In the genomic region with DNA sequence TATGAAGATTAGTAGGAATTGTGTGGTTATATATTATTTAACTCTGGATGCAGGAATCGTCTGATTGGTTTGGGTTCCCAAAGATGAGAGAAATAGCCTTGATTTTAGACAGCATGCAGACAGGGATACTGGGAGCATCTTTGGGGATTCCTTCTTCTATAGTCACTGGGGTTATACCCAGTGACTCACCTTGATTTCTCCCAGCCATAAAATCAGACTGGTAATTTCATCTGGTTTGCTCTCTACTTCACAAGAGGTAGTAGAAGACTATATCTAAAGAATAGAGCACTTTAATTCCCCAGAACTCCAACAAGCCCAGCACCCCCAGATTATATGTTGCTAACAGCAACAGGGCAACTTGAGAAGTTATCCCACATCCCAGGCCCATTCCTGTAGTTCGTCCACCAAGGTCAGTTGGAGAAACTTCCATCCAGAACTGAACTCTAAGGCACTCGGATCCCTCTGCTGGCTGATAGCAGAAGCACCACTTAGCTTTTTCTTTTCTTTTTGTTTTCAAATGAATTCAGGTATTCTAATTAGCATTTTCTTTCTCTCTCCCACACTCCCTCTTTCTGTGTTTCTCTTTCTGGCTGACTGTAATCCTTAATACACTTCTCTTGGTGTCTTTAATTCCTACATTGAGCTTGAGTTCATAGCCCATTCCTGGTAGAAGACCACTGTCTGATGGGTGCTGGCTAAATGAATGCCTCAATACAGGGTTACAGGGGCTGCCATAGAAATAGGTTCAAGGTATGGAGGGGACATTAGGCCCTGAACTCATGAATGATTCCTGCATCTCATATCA, we compare ENCODE assay signal across 8 cellular contexts. TPM values are rescaled to one million over a fixed set of nuclear protein-coding genes. Genes with fewer than 3 reads are reported as not detected.
DNase-seq lines count a peak whose midpoint lies in the region; ATAC-seq and TF ChIP-seq lines count a peak whose summit lies in the region.

No MANE protein-coding gene starts in this region.

- H3K36me3 ChIP-seq in lower lobe of right lung = peaks cover 17% of the 10 kb centered on the region

- TF ChIP-seq CTCF in coronary artery (IDR thresholded peaks at IDR 0.05) (peak; percentile 78), lower lobe of right lung (IDR thresholded peaks at IDR 0.05) (peak; percentile 80)

- DNase-seq in Caki2 (ENCODE audit: low read depth) (peak; percentile 57), MV-4-11 (lab: John Stamatoyannopoulos, UW) (peak; percentile 29), SW 1271 (lab: John Stamatoyannopoulos, UW) (peak; percentile 9 to 63), coronary artery (ENCODE audit: low spot score) (no peak), lower lobe of right lung (no peak)

- intact Hi-C loops in lower lobe of right lung (cut with DNase I) = loop anchor here (10.0 kb wide), 1 partner anchor 115 kb away; the partner anchor contains the start of gene MCM3

- H3K4me1 ChIP-seq in lower lobe of right lung = peaks cover 12% of the 10 kb centered on the region

- H3K27me3 ChIP-seq in lower lobe of right lung (ENCODE audit: low read depth) = no peaks in the 10 kb centered on the region

- in situ Hi-C loops in Caki2 (cut with HindIII; ENCODE audit: low pct_unique_long_range_greater_than_20kb, low sequenced_read_pairs) = loop anchor here (10.0 to 25.0 kb wide), 2 partner anchors 115 to 263 kb away; partner anchors contain the start of genes MCM3 and TMEM14A

- H3K9me3 ChIP-seq in lower lobe of right lung = no peaks in the 10 kb centered on the region

- H3K4me3 ChIP-seq in coronary artery (no peak overlapping the region), lower lobe of right lung (no peak overlapping the region)

- H3K27ac ChIP-seq in coronary artery (no peak overlapping the region), lower lobe of right lung (no peak overlapping the region)

- peak; percentile 44 for ATAC-seq in GM19043 (IDR thresholded peaks at IDR 0.05; ENCODE audit: low read depth, unreplicated experiment)
- ATAC-seq in lower lobe of right lung = peak; percentile 61 to 81
- ATAC-seq in HG03135 (IDR thresholded peaks at IDR 0.05; ENCODE audit: unreplicated experiment) = no peak
- no peak for ATAC-seq in HG03520 (IDR thresholded peaks at IDR 0.05; ENCODE audit: unreplicated experiment)

RNA-seq across cellular contexts. Expression of gene EFHC1, which starts 20.4 kb away (rescaled TPM):
- total RNA-seq in Caki2 (2014; rRNA removed; shearing (Covaris generic); ENCODE audit: low replicate concordance) = 22.5 and 30.7 TPM in 2 replicates
- total RNA-seq in lower lobe of right lung = 42.2 TPM

RNA-seq across cellular contexts. Expression of gene PAQR8, which starts 37.8 kb away (rescaled TPM):
- 3.7 and 3.9 TPM in 2 replicates for total RNA-seq in Caki2 (2014; rRNA removed; shearing (Covaris generic); ENCODE audit: low replicate concordance)
- total RNA-seq in lower lobe of right lung = 6.8 TPM

Comparison
In these comparisons a context has a peak if more than half of its experiments do, and no peak if none do; other contexts are left out.
1. DNase-seq: peak in Caki2 (single experiment), MV-4-11 (single experiment) and SW 1271 (2 of 2); none in coronary artery (single experiment) and lower lobe of right lung (single experiment).
2. ATAC-seq: peak in GM19043 (single experiment) and lower lobe of right lung (2 of 2); none in HG03135 (single experiment) and HG03520 (single experiment).